In the genomic region with DNA sequence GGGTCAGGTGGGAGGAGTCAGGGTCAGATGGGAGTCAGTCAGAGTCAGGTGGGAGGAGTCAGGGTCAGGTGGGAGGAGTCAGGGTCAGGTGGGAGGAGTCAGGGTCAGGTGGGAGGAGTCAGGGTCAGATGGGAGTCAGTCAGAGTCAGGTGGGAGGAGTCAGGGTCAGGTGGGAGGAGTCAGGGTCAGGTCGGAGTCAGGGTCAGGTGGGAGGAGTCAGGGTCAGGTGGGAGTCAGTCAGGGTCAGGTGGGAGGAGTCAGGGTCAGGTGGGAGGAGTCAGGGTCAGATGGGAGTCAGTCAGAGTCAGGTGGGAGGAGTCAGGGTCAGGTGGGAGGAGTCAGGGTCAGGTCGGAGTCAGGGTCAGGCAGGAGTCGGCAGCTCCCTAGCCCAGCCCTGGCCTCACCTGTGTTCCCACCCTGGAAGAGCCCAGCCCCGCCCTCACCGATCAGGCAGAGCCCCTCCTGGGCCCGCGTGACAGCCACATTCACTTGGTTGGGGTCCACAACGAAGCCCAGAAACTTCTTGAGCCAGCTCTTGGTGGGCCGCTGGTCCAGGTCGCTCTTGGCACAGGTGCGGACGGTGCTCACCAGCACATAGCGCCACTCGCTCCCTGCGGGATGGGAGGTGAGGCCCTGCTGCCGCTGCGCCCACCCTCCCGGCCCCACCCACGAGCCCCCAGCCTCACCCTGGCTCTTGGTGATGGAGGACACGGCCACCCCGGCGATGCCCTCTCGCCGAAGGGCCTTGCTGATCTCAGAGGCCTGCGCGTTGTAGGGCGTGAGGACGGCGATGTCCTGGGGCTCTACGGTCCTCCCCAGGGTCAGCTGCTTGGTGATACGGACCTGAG, we compare ENCODE assay signal across 13 cellular contexts. TPM values are rescaled to one million over a fixed set of nuclear protein-coding genes. Genes with fewer than 3 reads are reported as not detected.
"Had no signal": no experiment of that assay in that cellular context is flagged by ENCODE, and none has a peak within 500 bp of the region (broad histone marks: within the 10 kb centered on the region; RNA-seq: fewer than 3 reads in every experiment).

No MANE protein-coding gene starts in this region.

RNA-seq across cellular contexts. Expression of gene FNDC11, which starts 5.8 kb away (rescaled TPM):
- total RNA-seq: left lobe of liver had no signal

RNA-seq across cellular contexts. Expression of gene SRMS, which starts 12.2 kb away (rescaled TPM):
- total RNA-seq: activated CD4-positive, alpha-beta T cell treated with anti-CD3 and anti-CD28 coated beads, Interleukin-2, amount 10 ng/mL, durations not matched to agents 24 days and 14 days; activated CD8-positive, alpha-beta memory T cell treated with anti-CD3 and anti-CD28 coated beads for 36 hours; esophagus squamous epithelium; glomerular endothelial cell; heart right ventricle; left lobe of liver; naive thymus-derived CD8-positive, alpha-beta T cell; neural crest cell; occipital lobe; psoas muscle; sigmoid colon; upper lobe of right lung had no signal
- polyA plus RNA-seq: heart right ventricle; naive thymus-derived CD8-positive, alpha-beta T cell; psoas muscle; small intestine had no signal

RNA-seq across cellular contexts. Expression of gene PTK6, which starts 22.5 kb away (rescaled TPM):
- total RNA-seq: glomerular endothelial cell, neural crest cell had no signal
